Comparison of ENCODE assay signal across 1 cellular context in genomic region chr14:24172871-24173281, GRCh38.
TF ChIP-seq lines count a peak whose summit lies in the region.

No MANE protein-coding gene starts in this region.

TF ChIP-seq in K562, 482 proteins besides CTCF, POLR2A, EP300 and RAD21:
- 0 out of 2 replicates have a peak, but pooled peaks have one; percentile 34 for TF ChIP-seq POLR2G (IDR thresholded peaks at IDR 0.05; ENCODE audit: low read depth, low read length)
- no peak for TF ChIP-seq SMAD3 (CRISPR knock-in tag; conservative IDR thresholded peaks at IDR 0.05)
- TF ChIP-seq TGIF2 (CRISPR knock-in tag; IDR thresholded peaks at IDR 0.05): no peak
- no peak for TF ChIP-seq MAFK (IDR thresholded peaks at IDR 0.05; ENCODE audit: low read length)
